Comparison of ENCODE assay signal across 7 cellular contexts in the genomic region with DNA sequence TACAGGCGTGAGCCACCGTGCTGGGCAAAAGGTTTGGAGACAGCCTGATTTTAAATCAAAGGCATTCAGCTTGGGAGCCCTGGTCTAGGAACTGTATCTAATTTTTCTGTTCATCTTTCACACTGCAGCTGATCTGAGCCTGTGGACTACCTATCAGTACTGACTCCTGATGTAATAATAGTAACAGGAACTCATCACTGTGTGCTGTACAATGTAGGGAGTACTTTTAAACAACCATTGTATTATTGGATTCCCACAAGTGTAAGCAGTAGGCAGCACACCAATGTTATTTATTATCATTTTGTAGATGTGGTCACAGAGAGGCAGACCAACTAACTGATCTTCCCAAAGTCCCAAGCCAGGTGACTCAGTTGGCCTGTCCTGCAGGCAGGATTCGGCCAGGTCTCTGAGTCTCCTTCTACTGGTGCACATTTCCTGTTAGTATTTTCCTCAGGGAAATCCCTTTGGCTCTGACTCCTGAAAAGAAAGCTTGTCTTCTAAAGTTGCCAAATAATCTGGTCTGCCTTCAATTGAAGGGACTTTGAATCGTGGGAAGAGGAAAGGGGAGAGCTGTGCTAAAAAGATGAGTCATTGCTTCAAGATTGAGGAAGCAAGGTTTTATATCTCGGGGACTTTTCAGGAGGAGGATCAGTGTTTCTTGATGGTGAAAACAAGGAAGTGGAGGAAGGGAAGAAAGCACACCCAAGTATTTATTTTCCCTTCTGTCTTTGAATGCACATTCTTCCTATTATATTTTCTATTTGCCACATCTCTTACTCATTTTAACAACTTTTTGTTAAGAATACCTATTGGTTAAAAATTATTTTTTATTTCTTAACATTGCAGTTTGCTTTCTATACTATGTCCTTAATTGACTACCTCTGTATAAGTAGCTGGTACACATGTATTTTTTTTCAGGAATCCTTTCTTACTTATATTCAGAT. TPM values are rescaled to one million over a fixed set of nuclear protein-coding genes. Genes with fewer than 3 reads are reported as not detected.
DNase-seq lines count a peak whose midpoint lies in the region; ATAC-seq and TF ChIP-seq lines count a peak whose summit lies in the region.

No MANE protein-coding gene starts in this region.

- ATAC-seq in GM23338 (no peak), GM18520 (IDR thresholded peaks at IDR 0.05; ENCODE audit: unreplicated experiment) (no peak)

- H3K27ac ChIP-seq in GM23338 (ENCODE audit: low read depth): no peak overlapping the region
- H3K27ac ChIP-seq in esophagus (ENCODE audit: low read depth in 2 of 2, low read length in 1 of 2): peak overlapping the region; percentile 66 to 84

- WGBS in esophagus, 2 donors: 40 to 50% methylated on average over 5 of the region's 5 CpGs

- H3K9me3 ChIP-seq in esophagus (ENCODE audit: control insufficient read depth in 2 of 2, insufficient read depth in 1 of 2, low read depth in 1 of 2, low read length in 1 of 2): no peaks in the 10 kb centered on the region

- no peak overlapping the region for H3K4me2 ChIP-seq in GM23338

- H3K4me1 ChIP-seq in GM23338 (ENCODE audit: insufficient read depth) (no peaks in the 10 kb centered on the region; the same call in 1 of the 2 replicates), esophagus (ENCODE audit: control insufficient read depth in 2 of 2, insufficient read depth in 2 of 2, low read length in 1 of 2) (peaks cover 0 to 5% of the 10 kb centered on the region in 2 donors)

- peaks cover 4% of the 10 kb centered on the region; the same call in 2 of the 3 replicates for H3K36me3 Mint-ChIP-seq in GM23338 (ENCODE audit: low read depth)

- H3K27me3 ChIP-seq in GM23338 (ENCODE audit: insufficient read depth) (no peaks in the 10 kb centered on the region), esophagus (ENCODE audit: control insufficient read depth in 1 of 2, insufficient read depth in 2 of 2, low read length in 2 of 2) (no peaks in the 10 kb centered on the region)

- DNase-seq in GM23338 (ENCODE audit: low spot score): no peak
- DNase-seq in SIG-M5 treated with dmso at 0.1 percent for 504 hours (lab: John Stamatoyannopoulos, UW; ENCODE audit: unreplicated experiment): peak; percentile 97
- DNase-seq in pons (ENCODE audit: low spot score): peak; percentile 83
- no peak for DNase-seq in COLO668 (lab: John Stamatoyannopoulos, UW; ENCODE audit: unreplicated experiment)
- no peak for DNase-seq in G401 (ENCODE audit: low spot score)

- no peak for TF ChIP-seq CTCF in GM23338 (conservative IDR thresholded peaks at IDR 0.05; ENCODE audit: low read depth in 2 of 2)

- no peak overlapping the region for H3K4me3 ChIP-seq in GM23338
- no peak overlapping the region for H3K4me3 ChIP-seq in esophagus (ENCODE audit: low read depth in 1 of 2, low read length in 2 of 2)

- H3K4me3 Mint-ChIP-seq in GM23338: no peak overlapping the region

- no peak overlapping the region; the same call in 1 of the 2 replicates for H3K27ac Mint-ChIP-seq in GM23338

- H3K36me3 ChIP-seq in GM23338 (ENCODE audit: insufficient read depth): no peaks in the 10 kb centered on the region
- no peaks in the 10 kb centered on the region for H3K36me3 ChIP-seq in esophagus (ENCODE audit: control insufficient read depth in 2 of 2, insufficient read depth in 2 of 2, low read length in 1 of 2)

- H2AFZ ChIP-seq in GM23338: peak overlapping the region; percentile 59; the same call in 1 of the 2 replicates

- in situ Hi-C loops in G401 (cut with HindIII; ENCODE audit: low sequenced_read_pairs): no loop called here

- peaks cover 5% of the 10 kb centered on the region; the same call in 2 of the 3 replicates for H3K9me3 Mint-ChIP-seq in GM23338

- H3K9me2 ChIP-seq in GM23338 (ENCODE audit: insufficient read depth): peaks cover 10% of the 10 kb centered on the region; the same call in 1 of the 2 replicates

- no peaks in the 10 kb centered on the region for H3K4me1 Mint-ChIP-seq in GM23338

- no peaks in the 10 kb centered on the region for H3K27me3 Mint-ChIP-seq in GM23338 (ENCODE audit: insufficient read depth, low read depth, poor library complexity)

- H3F3A ChIP-seq in GM23338 (replicated peaks; ENCODE audit: low read depth): no peaks in the 10 kb centered on the region

- H4K20me1 ChIP-seq in GM23338 (replicated peaks; ENCODE audit: insufficient read depth): no peaks in the 10 kb centered on the region

- no peaks in the 10 kb centered on the region for H3K79me2 ChIP-seq in GM23338 (replicated peaks; ENCODE audit: insufficient read depth)

TF ChIP-seq in GM23338, 12 proteins besides CTCF, POLR2A, EP300 and RAD21 (continues in another document):
- TF ChIP-seq STAT1 (IDR thresholded peaks at IDR 0.05; ENCODE audit: unreplicated experiment) (no peak), EZH2 (IDR thresholded peaks at IDR 0.05; ENCODE audit: low read depth, unreplicated experiment) (no peak), ETS1 (IDR thresholded peaks at IDR 0.05) (no peak)
- TF ChIP-seq, protein P1, sequence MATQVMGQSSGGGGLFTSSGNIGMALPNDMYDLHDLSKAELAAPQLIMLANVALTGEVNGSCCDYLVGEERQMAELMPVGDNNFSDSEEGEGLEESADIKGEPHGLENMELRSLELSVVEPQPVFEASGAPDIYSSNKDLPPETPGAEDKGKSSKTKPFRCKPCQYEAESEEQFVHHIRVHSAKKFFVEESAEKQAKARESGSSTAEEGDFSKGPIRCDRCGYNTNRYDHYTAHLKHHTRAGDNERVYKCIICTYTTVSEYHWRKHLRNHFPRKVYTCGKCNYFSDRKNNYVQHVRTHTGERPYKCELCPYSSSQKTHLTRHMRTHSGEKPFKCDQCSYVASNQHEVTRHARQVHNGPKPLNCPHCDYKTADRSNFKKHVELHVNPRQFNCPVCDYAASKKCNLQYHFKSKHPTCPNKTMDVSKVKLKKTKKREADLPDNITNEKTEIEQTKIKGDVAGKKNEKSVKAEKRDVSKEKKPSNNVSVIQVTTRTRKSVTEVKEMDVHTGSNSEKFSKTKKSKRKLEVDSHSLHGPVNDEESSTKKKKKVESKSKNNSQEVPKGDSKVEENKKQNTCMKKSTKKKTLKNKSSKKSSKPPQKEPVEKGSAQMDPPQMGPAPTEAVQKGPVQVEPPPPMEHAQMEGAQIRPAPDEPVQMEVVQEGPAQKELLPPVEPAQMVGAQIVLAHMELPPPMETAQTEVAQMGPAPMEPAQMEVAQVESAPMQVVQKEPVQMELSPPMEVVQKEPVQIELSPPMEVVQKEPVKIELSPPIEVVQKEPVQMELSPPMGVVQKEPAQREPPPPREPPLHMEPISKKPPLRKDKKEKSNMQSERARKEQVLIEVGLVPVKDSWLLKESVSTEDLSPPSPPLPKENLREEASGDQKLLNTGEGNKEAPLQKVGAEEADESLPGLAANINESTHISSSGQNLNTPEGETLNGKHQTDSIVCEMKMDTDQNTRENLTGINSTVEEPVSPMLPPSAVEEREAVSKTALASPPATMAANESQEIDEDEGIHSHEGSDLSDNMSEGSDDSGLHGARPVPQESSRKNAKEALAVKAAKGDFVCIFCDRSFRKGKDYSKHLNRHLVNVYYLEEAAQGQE (IDR thresholded peaks at IDR 0.05; ENCODE audit: unreplicated experiment): no peak

RNA-seq across cellular contexts. Expression of gene IFNGR1, which starts 14.6 kb away (rescaled TPM):
- 22.8 and 29.4 TPM in 2 replicates for total RNA-seq in GM23338 (2014; rRNA removed; shearing (Covaris generic))
- 21.3 and 23.2 TPM in 2 replicates for polyA plus RNA-seq in GM23338 (2016; fragmentation: Nextera tagmentation; extraction: Ambion mirVana)
- 10 to 100 TPM; 27.9 to 40.6 TPM for polyA plus RNA-seq in esophagus
- total RNA-seq in G401 (2014; rRNA removed; shearing (Covaris generic)): 10.5 and 29.8 TPM in 2 replicates

Comparison
In these comparisons a context has a peak if more than half of its experiments do, and no peak if none do; other contexts are left out.
1. DNase-seq: peak in SIG-M5 treated with dmso at 0.1 percent for 504 hours (single experiment) and pons (single experiment); none in GM23338 (single experiment), COLO668 (single experiment) and G401 (single experiment).